In the genomic region with DNA sequence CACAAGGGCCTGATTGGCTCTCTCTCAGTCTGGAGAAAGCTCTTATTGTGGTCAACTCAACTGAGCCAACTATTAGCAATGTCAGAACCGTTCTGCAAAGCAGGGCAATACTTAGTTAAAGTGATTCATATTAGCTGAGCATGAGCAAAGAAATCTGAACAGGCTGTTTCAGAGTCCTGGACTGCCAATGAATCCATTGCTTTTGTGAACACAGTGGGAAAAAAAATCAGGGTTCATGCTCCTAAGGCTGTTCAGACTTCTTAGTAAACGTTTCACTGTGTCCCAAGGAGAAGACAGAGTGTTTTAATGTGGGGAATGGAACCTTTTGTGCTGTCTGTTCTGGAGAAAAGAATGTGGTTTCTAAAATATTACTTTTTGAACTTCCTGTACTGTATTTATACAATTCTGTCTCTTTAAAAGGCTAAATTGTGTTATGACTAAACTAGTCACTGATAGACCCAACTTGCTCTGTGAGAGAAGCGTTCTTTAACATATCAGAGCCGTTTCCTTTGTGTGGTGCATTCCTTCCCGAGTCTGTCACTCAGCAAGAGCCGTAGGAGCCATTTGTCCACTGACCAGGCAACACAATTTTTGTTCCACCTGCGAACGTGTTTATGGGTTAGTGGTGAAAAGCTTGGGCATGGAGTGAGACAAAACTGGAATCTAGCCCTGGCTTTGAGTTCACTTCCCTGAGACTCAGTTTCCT, we compare ENCODE assay signal across 13 cellular contexts.
DNase-seq lines count a peak whose midpoint lies in the region; ATAC-seq, FAIRE-seq and TF ChIP-seq lines count a peak whose summit lies in the region.
"Had no signal": no experiment of that assay in that cellular context is flagged by ENCODE, and none has a peak within 500 bp of the region (broad histone marks: within the 10 kb centered on the region; RNA-seq: fewer than 3 reads in every experiment).

No MANE protein-coding gene starts in this region.

- H3K4ac ChIP-seq in IMR-90 (ENCODE audit: low read depth, low read length) (peak overlapping the region; percentile 60), H9 (ENCODE audit: low read depth, low read length) (no peak overlapping the region)

- H4K20me1 ChIP-seq in IMR-90 (ENCODE audit: insufficient read depth, low read length) (no peaks in the 10 kb centered on the region), H9 (ENCODE audit: control insufficient read depth, insufficient read depth, insufficient read length) (no peaks in the 10 kb centered on the region)

- H3K18ac ChIP-seq in IMR-90 (ENCODE audit: low read depth, low read length): peak overlapping the region; percentile 83
- H3K18ac ChIP-seq in H9 (ENCODE audit: insufficient read length, low read depth, low read length): no peak overlapping the region

- peak overlapping the region; percentile 69 for H4K91ac ChIP-seq in IMR-90 (ENCODE audit: insufficient read depth, low read depth, low read length)
- H4K91ac ChIP-seq in H9 (ENCODE audit: insufficient read length, low read depth, low read length): no peak overlapping the region

- H3K36me3 ChIP-seq in IMR-90 (ENCODE audit: control insufficient read depth, insufficient read depth, low read length): no peaks in the 10 kb centered on the region
- no peaks in the 10 kb centered on the region for H3K36me3 ChIP-seq in thoracic aorta
- H3K36me3 ChIP-seq in psoas muscle (ENCODE audit: insufficient read depth in 1 of 2, low read depth in 1 of 2): no peaks in the 10 kb centered on the region

- no peak overlapping the region for H3K4me3 Mint-ChIP-seq in H9

- ATAC-seq in IMR-90 (ENCODE audit: low read depth) (peak; percentile 82), thoracic aorta (ENCODE audit: insufficient number of reproducible peaks, low FRiP score, low read depth) (peak; percentile 80), GM21723 (IDR thresholded peaks at IDR 0.05; ENCODE audit: unreplicated experiment) (no peak), psoas muscle (no peak)

- CTCF ChIA-PET in IMR-90 (lab: Yijun Ruan, JAX): no interaction called here

- peak overlapping the region; percentile 58; the same call in 1 of the 2 replicates for H3K56ac ChIP-seq in IMR-90 (ENCODE audit: extremely low read depth, insufficient read depth, low read length)
- no peak overlapping the region for H3K56ac ChIP-seq in H9 (ENCODE audit: insufficient read length, low read depth, low read length)

- H2AK5ac ChIP-seq in IMR-90 (ENCODE audit: low read depth, low read length) (no peak overlapping the region), H9 (ENCODE audit: insufficient read length, low read length) (no peak overlapping the region)

- TF ChIP-seq CTCF in IMR-90 (conservative IDR thresholded peaks at IDR 0.05; ENCODE audit: low read depth, low read length) (no peak), thoracic aorta (IDR thresholded peaks at IDR 0.05) (no peak), psoas muscle (IDR thresholded peaks at IDR 0.05) (no peak), H9 (conservative IDR thresholded peaks at IDR 0.05) (no peak)

- BruUV-seq in IMR-90 (replicated peaks; lab: Mats Ljungman, UMichigan): no TSS peak

- 0 out of 7 replicates have a peak overlapping the region, but pooled peaks of 1 of the 3 experiments have one; percentile 30 for H3K27ac Mint-ChIP-seq in H9

- H3K27ac ChIP-seq in IMR-90 (ENCODE audit: insufficient read depth, low read length): peak overlapping the region; percentile 44; the same call in 1 of the 2 replicates
- H3K27ac ChIP-seq in thoracic aorta: peak overlapping the region; percentile 78 to 88
- H3K27ac ChIP-seq in psoas muscle: no peak overlapping the region
- no peak overlapping the region for H3K27ac ChIP-seq in H9 (ENCODE audit: insufficient read length, low read depth, low read length)

- no peaks in the 10 kb centered on the region for H3K79me2 ChIP-seq in H9 (ENCODE audit: insufficient read depth, low read length)

- no peak for FAIRE-seq in frontal cortex (lab: Jason Lieb, UNC)
- FAIRE-seq: endometrium, keratinocyte had no signal

- no peak for TF ChIP-seq RAD21 in IMR-90 (IDR thresholded peaks at IDR 0.05; ENCODE audit: low read length)

- DNase-seq in IMR-90 (peak; percentile 79), dedifferentiated amniotic fluid mesenchymal stem cell (ENCODE audit: extremely low spot score) (peak; percentile 55), iPS-NIHi7 (ENCODE audit: extremely low spot score) (peak; percentile 16), thoracic aorta (ENCODE audit: low spot score) (no peak), frontal cortex (ENCODE audit: low spot score in 2 of 2) (no peak), psoas muscle (no peak), H9 (no peak)
- DNase-seq: activated CD8-positive, alpha-beta memory T cell treated with anti-CD3 and anti-CD28 coated beads for 24 hours; NCI-H1694; occipital lobe had no signal

- H3T11ph ChIP-seq in H9 (ENCODE audit: low read length): no peak overlapping the region

- TF ChIP-seq POLR2A in IMR-90 (IDR thresholded peaks at IDR 0.05; ENCODE audit: low read depth, low read length): no peak

- H4K5ac ChIP-seq in IMR-90 (ENCODE audit: low read depth, low read length): peak overlapping the region; percentile 61
- no peak overlapping the region for H4K5ac ChIP-seq in H9 (ENCODE audit: insufficient read length, low read depth, low read length)

- peak overlapping the region; percentile 57; the same call in 1 of the 3 replicates for H2BK15ac ChIP-seq in IMR-90 (ENCODE audit: low read depth, low read length)
- no peak overlapping the region for H2BK15ac ChIP-seq in H9 (ENCODE audit: low read depth, low read length)

- H3K79me1 ChIP-seq in IMR-90 (ENCODE audit: low read depth in 1 of 2, low read length in 2 of 2) (no peaks in the 10 kb centered on the region), H9 (ENCODE audit: insufficient read depth, low read depth, low read length, poor library complexity, severe bottlenecking) (no peaks in the 10 kb centered on the region)

- H3K27me3 ChIP-seq in IMR-90 (ENCODE audit: control insufficient read depth, insufficient read depth, low read length): no peaks in the 10 kb centered on the region
- H3K27me3 ChIP-seq in thoracic aorta (replicated peaks; ENCODE audit: insufficient read depth): no peaks in the 10 kb centered on the region
- H3K27me3 ChIP-seq in psoas muscle (ENCODE audit: insufficient read depth in 3 of 3, low read length in 2 of 3): no peaks in the 10 kb centered on the region
- H3K27me3 ChIP-seq in H9 (ENCODE audit: insufficient read depth, low read length): no peaks in the 10 kb centered on the region

- H3K27me3 Mint-ChIP-seq in H9 (ENCODE audit: low read depth): no peaks in the 10 kb centered on the region

- peaks cover 4% of the 10 kb centered on the region; the same call in 1 of the 2 replicates for H3K9me1 ChIP-seq in IMR-90 (ENCODE audit: insufficient read depth, low read length)

- H4K8ac ChIP-seq in IMR-90 (ENCODE audit: low read depth in 2 of 2, low read length in 2 of 2) (peak overlapping the region; percentile 36 to 74; a peak in 3 of 4 replicates), H9 (replicated peaks; ENCODE audit: insufficient read length, low read depth, low read length) (no peak overlapping the region)

- no CpG with 5 or more reads among the region's 8 CpGs for WGBS in IMR-90 (ENCODE audit: extremely low coverage in 2 of 2, insufficient read length in 1 of 2), 2 experiments
- WGBS in psoas muscle, 3 donors: 33 to 46% (median 36%) methylated on average over 8 of the region's 8 CpGs
- no CpG with 5 or more reads among the region's 8 CpGs for WGBS in H9 (ENCODE audit: extremely low coverage, insufficient read length, low lambda C conversion rate)

- H3K9me3 ChIP-seq in IMR-90 (ENCODE audit: control insufficient read depth, insufficient read depth, low read length): no peaks in the 10 kb centered on the region
- H3K9me3 ChIP-seq in thoracic aorta: no peaks in the 10 kb centered on the region
- no peaks in the 10 kb centered on the region for H3K9me3 ChIP-seq in psoas muscle
- H3K9me3 ChIP-seq in H9 (ENCODE audit: control insufficient read depth, low read depth, low read length): no peaks in the 10 kb centered on the region

- intact Hi-C loops in IMR-90 (cut with micrococcal nuclease): loop anchor here (5.0 kb wide), 1 partner anchor 125 kb away; no protein-coding TSS in a partner anchor
- intact Hi-C loops in psoas muscle (cut with DNase I): no loop called here

- H3K4me2 ChIP-seq in IMR-90 (ENCODE audit: low read depth, low read length) (peak overlapping the region; percentile 77), H9 (ENCODE audit: insufficient read depth, insufficient read length, low read length) (no peak overlapping the region)

- no peaks in the 10 kb centered on the region for H3K9me3 Mint-ChIP-seq in H9

- H2BK5ac ChIP-seq in IMR-90 (ENCODE audit: low read depth, low read length, poor library complexity, severe bottlenecking): peak overlapping the region; percentile 73
- no peak overlapping the region for H2BK5ac ChIP-seq in H9 (ENCODE audit: insufficient read length, low read length)

- H2BK20ac ChIP-seq in IMR-90 (ENCODE audit: low read depth, low read length): peak overlapping the region; percentile 69
- no peak overlapping the region for H2BK20ac ChIP-seq in H9 (ENCODE audit: low read depth, low read length, poor library complexity, severe bottlenecking)

- POLR2A ChIA-PET in IMR-90 (lab: Charles Lee; ENCODE audit: unreplicated experiment): no interaction called here

- H3K23me2 ChIP-seq in H9 (ENCODE audit: insufficient read length, low read depth, low read length, poor library complexity, severe bottlenecking): no peaks in the 10 kb centered on the region

- H3K14ac ChIP-seq in IMR-90 (replicated peaks; ENCODE audit: low read depth, low read length) (no peak overlapping the region), H9 (ENCODE audit: insufficient read depth, low read length) (no peak overlapping the region)

- H3K4me1 ChIP-seq in IMR-90 (ENCODE audit: control insufficient read depth, insufficient read depth, low read length) (peaks cover 9% of the 10 kb centered on the region), thoracic aorta (ENCODE audit: control insufficient read depth in 1 of 2, low read depth in 2 of 2) (peaks cover 22 to 53% of the 10 kb centered on the region in 2 donors), psoas muscle (no peaks in the 10 kb centered on the region), H9 (ENCODE audit: insufficient read depth, low read length) (peaks cover 2% of the 10 kb centered on the region; the same call in 1 of the 2 replicates)

- peak overlapping the region; percentile 89 for H2BK120ac ChIP-seq in IMR-90 (ENCODE audit: low read depth, low read length)
- H2BK120ac ChIP-seq in H9 (ENCODE audit: low read depth, low read length, poor library complexity, severe bottlenecking): no peak overlapping the region

- peaks cover 12 to 14% of the 10 kb centered on the region in 2 experiments for H3K4me1 Mint-ChIP-seq in H9

- H3K23ac ChIP-seq in IMR-90 (ENCODE audit: low read depth, low read length): 0 out of 2 replicates have a peak overlapping the region, but pooled peaks have one; percentile 35
- no peak overlapping the region for H3K23ac ChIP-seq in H9 (ENCODE audit: insufficient read length, low read depth, low read length)

- H3K4me3 ChIP-seq in IMR-90 (ENCODE audit: insufficient read depth, low read depth, low read length) (no peak overlapping the region), thoracic aorta (peak overlapping the region; percentile 54), psoas muscle (no peak overlapping the region)

- no peak overlapping the region; the same call in 1 of the 2 replicates for H3K9ac ChIP-seq in IMR-90 (ENCODE audit: low read depth, low read length)
- H3K9ac ChIP-seq in H9 (ENCODE audit: extremely low read depth, insufficient read length, low read length): no peak overlapping the region

- H2AFZ ChIP-seq in IMR-90 (replicated peaks; ENCODE audit: low read length, poor library complexity) (peak overlapping the region; percentile 84), H9 (ENCODE audit: low read length) (no peak overlapping the region)

- no peaks in the 10 kb centered on the region for H3K36me3 Mint-ChIP-seq in H9 (ENCODE audit: insufficient read depth in 1 of 3, low read depth in 3 of 3)

- no peak overlapping the region for H2BK12ac ChIP-seq in H9 (ENCODE audit: insufficient read length, low read depth, low read length)

- in situ Hi-C loops in IMR-90 (cut with MboI; ENCODE audit: low sequenced_read_pairs): no loop called here

- dilution Hi-C loops in IMR-90 (cut with HindIII; ENCODE audit: low sequenced_read_pairs, unreplicated experiment): no loop called here

- H2AK9ac ChIP-seq in IMR-90 (replicated peaks; ENCODE audit: low read depth, low read length, poor library complexity): no peak overlapping the region

Comparison
In these comparisons a context has a peak if more than half of its experiments do, and no peak if none do; other contexts are left out.
1. ATAC-seq: peak in IMR-90 (single experiment) and thoracic aorta (single experiment); none in GM21723 (single experiment) and psoas muscle (0 of 4).
2. DNase-seq: peak in IMR-90 (single experiment), dedifferentiated amniotic fluid mesenchymal stem cell (single experiment) and iPS-NIHi7 (single experiment); none in thoracic aorta (single experiment), frontal cortex (0 of 2), psoas muscle (0 of 2) and H9 (single experiment).
3. H3K27ac ChIP-seq: peak in IMR-90 (single experiment) and thoracic aorta (2 of 2); none in psoas muscle (single experiment) and H9 (single experiment).